ENCODE assay signal across 4 cellular contexts in the genomic region with DNA sequence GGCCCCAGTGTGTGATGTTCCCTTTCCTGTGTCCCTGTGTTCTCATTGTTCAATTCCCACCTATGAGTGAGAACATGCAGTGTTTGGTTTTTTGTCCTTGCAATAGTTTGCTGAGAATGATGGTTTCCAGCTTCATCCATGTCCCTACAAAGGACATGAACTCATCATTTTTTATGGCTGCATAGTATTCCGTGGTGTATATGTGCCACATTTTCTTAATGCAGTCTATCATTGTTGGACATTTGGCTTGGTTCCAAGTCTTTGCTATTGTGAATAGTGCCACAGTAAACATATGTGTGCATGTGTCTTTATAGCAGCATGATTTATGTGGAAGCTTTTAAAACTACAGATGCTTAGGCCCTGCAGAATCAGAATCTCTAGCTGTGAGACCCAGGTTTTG. TPM values are rescaled to one million over a fixed set of nuclear protein-coding genes. Genes with fewer than 3 reads are reported as not detected.
"Had no signal": no experiment of that assay in that cellular context is flagged by ENCODE, and none has a peak within 500 bp of the region (broad histone marks: within the 10 kb centered on the region; RNA-seq: fewer than 3 reads in every experiment).

No MANE protein-coding gene starts in this region.

RNA-seq across cellular contexts. Expression of a gene that starts 34.3 kb away (rescaled TPM):
- total RNA-seq: LHCN-M2, M059J, MCF 10A, NCI-H460 had no signal
